In genomic region chr1:171486048-171486519, GRCh38 we compare ENCODE assay signal across 8 cellular contexts.
DNase-seq lines count a peak whose midpoint lies in the region; ATAC-seq and TF ChIP-seq lines count a peak whose summit lies in the region.

No MANE protein-coding gene starts in this region.

- peak; percentile 24 for ATAC-seq in GM18520 (IDR thresholded peaks at IDR 0.05; ENCODE audit: unreplicated experiment)
- ATAC-seq in HG03097 (IDR thresholded peaks at IDR 0.05; ENCODE audit: low FRiP score, unreplicated experiment), result peak; percentile 36
- ATAC-seq in stimulated activated naive CD8-positive, alpha-beta T cell treated with anti-CD3 and anti-CD28 coated beads, Interleukin-15, Interleukin-2, amounts not matched to agents 100 U/mL and 50 U/mL, for 24 hours, result peak; percentile 83

- no peaks in the 10 kb centered on the region for H3K9me3 ChIP-seq in muscle layer of colon (ENCODE audit: low read length)

- H3K9ac ChIP-seq in muscle layer of colon (ENCODE audit: low read length), result peak overlapping the region; percentile 93

- H3K27me3 ChIP-seq in muscle layer of colon (ENCODE audit: control insufficient read depth in 1 of 2, insufficient read depth in 2 of 2, low read length in 2 of 2), result no peaks in the 10 kb centered on the region

- no peaks in the 10 kb centered on the region for H3K36me3 ChIP-seq in muscle layer of colon (ENCODE audit: insufficient read depth, low read length)

- TF ChIP-seq CTCF in AG10803 (conservative IDR thresholded peaks at IDR 0.05; ENCODE audit: low read length) (no peak), epithelial cell of esophagus (IDR thresholded peaks at IDR 0.05; ENCODE audit: insufficient read depth, low read depth, low read length, missing control alignments) (no peak)

- peak overlapping the region; percentile 100 for H3K27ac ChIP-seq in muscle layer of colon (ENCODE audit: low read depth, low read length)

- H3K4me3 ChIP-seq in AG10803 (ENCODE audit: low read length), result peak overlapping the region; percentile 95
- peak overlapping the region; percentile 97 for H3K4me3 ChIP-seq in epithelial cell of esophagus (ENCODE audit: low read length)
- H3K4me3 ChIP-seq in muscle layer of colon (ENCODE audit: low read depth in 1 of 2, low read length in 2 of 2), result peak overlapping the region; percentile 84 to 90

- peaks cover 47% of the 10 kb centered on the region for H3K4me1 ChIP-seq in muscle layer of colon (ENCODE audit: insufficient read depth, low read length)

- DNase-seq in AG10803 (ENCODE audit: low read depth) (peak; percentile 66), NCI-H69 (lab: John Stamatoyannopoulos, UW) (peak; percentile 80), epithelial cell of esophagus (ENCODE audit: low read depth) (peak; percentile 75)
- DNase-seq in activated CD8-positive, alpha-beta memory T cell treated with anti-CD3 and anti-CD28 coated beads for 48 hours (ENCODE audit: low read depth in 2 of 3, low spot score in 2 of 3), result peak in 2 of 3 experiments; percentile 44 to 48
- peak; percentile 72 for DNase-seq in stimulated activated naive CD8-positive, alpha-beta T cell treated with anti-CD3 and anti-CD28 coated beads, Interleukin-15, Interleukin-2, amounts not matched to agents 100 U/mL and 50 U/mL, for 24 hours

Comparison
In these comparisons a context has a peak if more than half of its experiments do, and no peak if none do; other contexts are left out.
1. Peak in every context shown above with its lines: DNase-seq, ATAC-seq, H3K4me3 ChIP-seq and H3K27ac ChIP-seq.
2. ATAC-seq: peak in every context shown above with its lines; median percentile 83 in stimulated activated naive CD8-positive, alpha-beta T cell treated with anti-CD3 and anti-CD28 coated beads, Interleukin-15, Interleukin-2, amounts not matched to agents 100 U/mL and 50 U/mL, for 24 hours; 36 in HG03097; 24 in GM18520.